In genomic region chr1:226716577-226716976, GRCh38 we compare ENCODE assay signal across 14 cellular contexts. TPM values are rescaled to one million over a fixed set of nuclear protein-coding genes. Genes with fewer than 3 reads are reported as not detected.
DNase-seq lines count a peak whose midpoint lies in the region; ATAC-seq and TF ChIP-seq lines count a peak whose summit lies in the region.
"Had no signal": no experiment of that assay in that cellular context is flagged by ENCODE, and none has a peak within 500 bp of the region (broad histone marks: within the 10 kb centered on the region; RNA-seq: fewer than 3 reads in every experiment).

No MANE protein-coding gene starts in this region.

- POLR2A ChIA-PET in CD8-positive, alpha-beta T cell (lab: Charles Lee) = interaction anchor here (1.0 to 2.4 kb wide), 3 partner anchors 15 to 23 kb away, joined by 3 to 10 read pairs (median 4); partner anchors contain the start of gene ITPKB

- H3K27me3 ChIP-seq in BLaER1 (no peaks in the 10 kb centered on the region; the same call in 1 of the 2 replicates), breast epithelium (no peaks in the 10 kb centered on the region)
- no peaks in the 10 kb centered on the region for H3K27me3 ChIP-seq in CD8-positive, alpha-beta T cell (ENCODE audit: insufficient read depth, low read length)
- H3K27me3 ChIP-seq: MG63 had no signal

- peak overlapping the region; percentile 68 for H3K4me3 Mint-ChIP-seq in CD8-positive, alpha-beta T cell
- peak overlapping the region; percentile 74 for H3K4me3 Mint-ChIP-seq in activated naive CD8-positive, alpha-beta T cell
- peak overlapping the region in 2 of 8 donors; percentile 33 to 74 for H3K4me3 Mint-ChIP-seq in naive B cell
- H3K4me3 Mint-ChIP-seq: neural crest cell had no signal

- H3K9me3 Mint-ChIP-seq in CD8-positive, alpha-beta T cell = peaks cover 5% of the 10 kb centered on the region
- H3K9me3 Mint-ChIP-seq in activated naive CD8-positive, alpha-beta T cell (ENCODE audit: low read depth) = no peaks in the 10 kb centered on the region
- peaks cover 0 to 5% (median 2%) of the 10 kb centered on the region in 7 donors for H3K9me3 Mint-ChIP-seq in naive B cell
- H3K9me3 Mint-ChIP-seq: neural crest cell had no signal

- no peak for TF ChIP-seq CTCF in CD8-positive, alpha-beta T cell (IDR thresholded peaks at IDR 0.05)
- no peak for TF ChIP-seq CTCF in breast epithelium (IDR thresholded peaks at IDR 0.05)

- peak overlapping the region; percentile 79 for H3K4me2 ChIP-seq in BLaER1

- H3K4me1 Mint-ChIP-seq in CD8-positive, alpha-beta T cell (ENCODE audit: low read depth) = peaks cover 90% of the 10 kb centered on the region
- H3K4me1 Mint-ChIP-seq in activated naive CD8-positive, alpha-beta T cell (ENCODE audit: low read depth) = peaks cover 94% of the 10 kb centered on the region
- H3K4me1 Mint-ChIP-seq in naive B cell = peaks cover 47 to 87% (median 76%) of the 10 kb centered on the region in 3 donors

- no peak overlapping the region for H3K4me3 ChIP-seq in BLaER1
- no peak overlapping the region for H3K4me3 ChIP-seq in CD8-positive, alpha-beta T cell (ENCODE audit: low read depth, low read length)
- H3K4me3 ChIP-seq in breast epithelium = no peak overlapping the region
- H3K4me3 ChIP-seq: HAP-1, MG63 had no signal

- H3K4me1 ChIP-seq in BLaER1 = peaks cover 94% of the 10 kb centered on the region
- peaks cover 95% of the 10 kb centered on the region for H3K4me1 ChIP-seq in CD8-positive, alpha-beta T cell (ENCODE audit: insufficient read depth, low read length)
- H3K4me1 ChIP-seq in breast epithelium = no peaks in the 10 kb centered on the region

- H3K9ac ChIP-seq in BLaER1 = no peak overlapping the region

- TF ChIP-seq POLR2A in breast epithelium (IDR thresholded peaks at IDR 0.05) = no peak

- no peaks in the 10 kb centered on the region for H3K27me3 Mint-ChIP-seq in CD8-positive, alpha-beta T cell (ENCODE audit: low read depth)
- H3K27me3 Mint-ChIP-seq in activated naive CD8-positive, alpha-beta T cell = no peaks in the 10 kb centered on the region
- H3K27me3 Mint-ChIP-seq in naive B cell = no peaks in the 10 kb centered on the region

- ATAC-seq in CD8-positive, alpha-beta T cell = no peak
- ATAC-seq in naive B cell (ENCODE audit: low read depth in 2 of 2) = no peak

- H3K9me3 ChIP-seq in BLaER1 (no peaks in the 10 kb centered on the region), breast epithelium (no peaks in the 10 kb centered on the region)
- H3K9me3 ChIP-seq in CD8-positive, alpha-beta T cell (ENCODE audit: low read length) = peaks cover 8% of the 10 kb centered on the region
- H3K9me3 ChIP-seq: HAP-1, MG63 had no signal

- peaks cover 56% of the 10 kb centered on the region for H3K36me3 Mint-ChIP-seq in CD8-positive, alpha-beta T cell
- H3K36me3 Mint-ChIP-seq in activated naive CD8-positive, alpha-beta T cell = peaks cover 14% of the 10 kb centered on the region
- H3K36me3 Mint-ChIP-seq in naive B cell = peaks cover 7% of the 10 kb centered on the region in 2 donors

- DNase-seq in CD8-positive, alpha-beta T cell = no peak
- DNase-seq in naive B cell (no peak), NCI-H345 treated with DMSO at 0.1 percent for 48 hours (lab: John Stamatoyannopoulos, UW; ENCODE audit: unreplicated experiment) (no peak), NCI-H1417 treated with DMSO at 0.1 percent for 48 hours (lab: John Stamatoyannopoulos, UW) (no peak), breast epithelium (ENCODE audit: low spot score in 2 of 2) (no peak)
- DNase-seq: mesenchymal stem cell, MG63, NCI-H1694, NCI-H446, SHP77 had no signal

- CTCF ChIA-PET in CD8-positive, alpha-beta T cell (lab: Charles Lee) = interaction anchor here (0.9 to 1.4 kb wide), 4 partner anchors 10 to 90 kb away, joined by 3 to 5 read pairs (median 4); no protein-coding TSS in a partner anchor

- intact Hi-C loops in CD8-positive, alpha-beta T cell (cut with DNase I, micrococcal nuclease) = no loop called here
- intact Hi-C loops in breast epithelium (cut with DNase I; ENCODE audit: low total_unique reads) = no loop called here

- H3K27ac ChIP-seq in BLaER1 (no peak overlapping the region), breast epithelium (no peak overlapping the region)
- H3K27ac ChIP-seq in CD8-positive, alpha-beta T cell (ENCODE audit: low read depth, low read length) = no peak overlapping the region

- H4K20me1 ChIP-seq in BLaER1 = peaks cover 33% of the 10 kb centered on the region

- H3K36me3 ChIP-seq in BLaER1 (peaks cover 17% of the 10 kb centered on the region), breast epithelium (no peaks in the 10 kb centered on the region)
- peaks cover 15% of the 10 kb centered on the region for H3K36me3 ChIP-seq in CD8-positive, alpha-beta T cell (ENCODE audit: insufficient read depth, low read length)
- H3K36me3 ChIP-seq: HAP-1 had no signal

- H3K27ac Mint-ChIP-seq in CD8-positive, alpha-beta T cell = peak overlapping the region; percentile 81
- peak overlapping the region; percentile 97 for H3K27ac Mint-ChIP-seq in activated naive CD8-positive, alpha-beta T cell
- H3K27ac Mint-ChIP-seq in naive B cell = peak overlapping the region; percentile 92 to 95 (median 94)

RNA-seq across cellular contexts. Expression of gene ITPKB, which starts 22.5 kb away (rescaled TPM):
- 100 to 1,000 TPM; 504 to 516 TPM for total RNA-seq in CD8-positive, alpha-beta T cell
- 10 to 100 TPM; 24.5 to 48.9 (median 34.1) TPM for polyA plus RNA-seq in naive B cell (ENCODE audit: low read depth in 6 of 6)
- 10 to 100 TPM; 24.0 to 37.6 (median 25.6) TPM for total RNA-seq in breast epithelium

Comparison
In these comparisons a context has a peak if more than half of its experiments do, and no peak if none do; other contexts are left out.
1. RNA of gene ITPKB, which starts 22.5 kb away (total RNA-seq): 504 to 516 TPM in CD8-positive, alpha-beta T cell; 24.0 to 37.6 TPM in breast epithelium; every median in the first group is over 10 times any median in the second.
2. Peak in every context shown above with its lines, with median percentiles within 50 percentile points of each other: H3K27ac Mint-ChIP-seq.